8 cellular contexts compared by ENCODE assay signal in the genomic region with DNA sequence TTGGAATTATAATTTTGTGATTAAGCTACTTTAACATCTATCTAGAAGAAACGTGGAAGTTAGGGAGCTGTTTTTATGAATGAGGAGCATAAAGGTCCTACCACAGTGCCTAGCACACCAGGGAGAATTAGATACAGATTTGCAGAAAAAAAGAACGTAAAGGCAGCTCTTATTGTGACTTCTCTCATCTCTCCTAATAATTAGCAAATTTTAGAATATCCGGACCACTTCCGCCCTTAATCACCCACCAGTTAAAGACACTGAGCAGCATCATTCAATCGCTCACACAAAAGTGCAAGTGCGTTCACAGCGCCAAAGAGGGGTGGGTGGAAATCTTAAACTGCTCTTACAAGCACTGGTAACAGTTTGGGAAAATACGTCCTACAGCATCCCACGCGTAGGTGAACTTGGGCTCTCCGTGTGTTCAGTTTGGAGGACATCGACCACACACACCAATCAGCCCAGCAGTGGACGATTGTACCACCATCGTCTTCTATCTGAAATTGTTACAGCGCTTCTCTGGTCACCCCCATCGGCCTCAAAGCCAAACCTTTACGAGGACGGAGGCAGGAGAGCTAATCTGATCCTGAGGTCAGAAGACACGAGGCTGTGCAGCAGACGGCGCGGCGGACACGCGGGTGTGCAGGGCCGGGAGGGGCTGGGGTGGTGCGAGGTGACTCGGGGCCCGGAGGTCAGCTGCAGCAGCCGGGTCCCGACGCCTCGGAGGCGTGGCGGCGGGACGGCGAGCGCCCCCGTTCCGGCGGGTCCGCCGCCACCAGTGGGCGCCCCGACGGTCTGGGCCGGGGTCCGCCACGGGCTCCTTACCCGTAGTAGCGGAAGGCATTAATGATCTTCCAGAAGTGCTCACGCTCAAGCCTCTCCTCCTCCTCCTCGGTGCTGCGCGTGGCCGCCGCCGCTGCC. TPM values are rescaled to one million over a fixed set of nuclear protein-coding genes. Genes with fewer than 3 reads are reported as not detected.
DNase-seq lines count a peak whose midpoint lies in the region; TF ChIP-seq lines count a peak whose summit lies in the region.

No MANE protein-coding gene starts in this region.

- peak overlapping the region; percentile 95 for H3K27ac ChIP-seq in VCaP

- H3K4me3 ChIP-seq in GM12864 (ENCODE audit: low read depth, low read length), result peak overlapping the region; percentile 96

- peaks cover 22% of the 10 kb centered on the region for H3K4me1 Mint-ChIP-seq in chondrocyte (ENCODE audit: low read depth)

- H3K4me3 Mint-ChIP-seq in chondrocyte (ENCODE audit: unreplicated experiment), result peak overlapping the region; percentile 93

- no peaks in the 10 kb centered on the region for H3K27me3 Mint-ChIP-seq in chondrocyte (ENCODE audit: low read depth)

- TF ChIP-seq CTCF in GM12864 (IDR thresholded peaks at IDR 0.05; ENCODE audit: low read depth, low read length, missing control alignments) (no peak), VCaP (conservative IDR thresholded peaks at IDR 0.05) (no peak), chondrocyte (IDR thresholded peaks at IDR 0.05) (no peak)

- DNase-seq in GM12864 (ENCODE audit: low read depth) (peak; percentile 13), H4 (ENCODE audit: low spot score) (peak; percentile 30), Kasumi-1 (lab: John Stamatoyannopoulos, UW) (peak; percentile 43 to 65), chondrocyte (ENCODE audit: low spot score) (no peak), left kidney (ENCODE audit: low read depth, low spot score) (peak; percentile 81), T1000 (lab: John Stamatoyannopoulos, UW) (no peak)
- peak; percentile 36 for DNase-seq in stimulated activated CD4-positive, alpha-beta T cell treated with anti-CD3 and anti-CD28 coated beads, Interleukin-2, amount 100 ng/mL, for 4 hours (ENCODE audit: low read depth)

- peak overlapping the region; percentile 92 for H3K27ac Mint-ChIP-seq in chondrocyte (ENCODE audit: unreplicated experiment)

- H3K36me3 Mint-ChIP-seq in chondrocyte (ENCODE audit: low read depth), result no peaks in the 10 kb centered on the region

- no peaks in the 10 kb centered on the region for H3K9me3 Mint-ChIP-seq in chondrocyte (ENCODE audit: low read depth)

RNA-seq across cellular contexts. Expression of a gene that starts 0.6 kb away (rescaled TPM):
- 19.6 and 30.3 TPM in 2 replicates for total RNA-seq in H4 (2014; rRNA removed; shearing (Covaris generic))
- total RNA-seq in chondrocyte, result 12.5 to 13.5 TPM (median 12.6 TPM) in 3 replicates

Comparison
In these comparisons a context has a peak if more than half of its experiments do, and no peak if none do; other contexts are left out.
1. DNase-seq: peak in GM12864 (single experiment), H4 (single experiment), Kasumi-1 (2 of 2), left kidney (single experiment) and stimulated activated CD4-positive, alpha-beta T cell treated with anti-CD3 and anti-CD28 coated beads, Interleukin-2, amount 100 ng/mL, for 4 hours (single experiment); none in chondrocyte (single experiment) and T1000 (single experiment).